ENCODE assay signal across 8 cellular contexts in the genomic region with DNA sequence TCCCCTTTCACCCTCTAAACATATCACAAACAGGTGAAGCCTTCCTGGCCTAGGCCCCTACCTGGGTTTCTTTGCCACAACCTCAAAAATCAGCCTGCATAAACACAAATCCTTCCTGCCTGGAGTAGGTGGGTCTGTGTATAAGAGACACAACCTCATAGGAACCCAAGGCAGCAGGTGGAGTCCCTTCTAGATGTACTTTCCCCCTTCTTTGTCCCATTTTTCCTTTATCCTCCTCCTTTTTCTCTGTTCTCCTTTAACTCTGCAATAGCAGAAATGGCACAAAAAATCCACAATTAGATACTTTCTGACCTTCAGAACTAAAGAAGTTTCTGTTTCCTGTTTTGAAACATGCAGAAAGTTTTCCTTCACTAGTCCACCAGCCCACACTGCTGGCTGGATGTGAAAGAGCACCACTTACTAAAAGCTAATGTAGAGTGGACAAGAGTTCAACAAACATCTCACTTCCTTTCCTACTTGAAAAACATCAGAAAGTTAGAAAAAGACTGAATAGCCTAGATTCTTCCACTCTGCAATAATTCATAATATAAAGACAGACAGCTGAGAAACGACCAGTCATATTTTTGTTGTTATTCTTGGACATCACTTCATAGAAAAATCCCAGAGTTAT. TPM values are rescaled to one million over a fixed set of nuclear protein-coding genes. Genes with fewer than 3 reads are reported as not detected.
DNase-seq lines count a peak whose midpoint lies in the region; ATAC-seq, FAIRE-seq and TF ChIP-seq lines count a peak whose summit lies in the region.

No MANE protein-coding gene starts in this region.

- H3K27me3 ChIP-seq in brain microvascular endothelial cell (replicated peaks) (no peaks in the 10 kb centered on the region), muscle layer of duodenum (ENCODE audit: low read depth, low read length) (no peaks in the 10 kb centered on the region), endodermal cell (ENCODE audit: control insufficient read depth, insufficient read depth, low read length, poor library complexity, severe bottlenecking) (no peaks in the 10 kb centered on the region)

- H3K4me3 Mint-ChIP-seq in endodermal cell: no peak overlapping the region

- H3K9ac ChIP-seq in endodermal cell (ENCODE audit: extremely low read depth, low read length, poor library complexity, severe bottlenecking): no peak overlapping the region

- FAIRE-seq in D721Med (lab: Jason Lieb, UNC): no peak

- peaks cover 85% of the 10 kb centered on the region for H3K36me3 Mint-ChIP-seq in endodermal cell (ENCODE audit: low read depth)

- peaks cover 12 to 14% of the 10 kb centered on the region in 2 donors for H3K4me1 ChIP-seq in muscle layer of duodenum (ENCODE audit: control insufficient read depth in 1 of 2, insufficient read depth in 2 of 2, low read length in 2 of 2)
- no peaks in the 10 kb centered on the region for H3K4me1 ChIP-seq in endodermal cell (ENCODE audit: control insufficient read depth, insufficient read depth, low read length)

- WGBS in endodermal cell (ENCODE audit: insufficient coverage in 1 of 2, insufficient read length in 1 of 2), 2 experiments: 100% methylated on average over 1 of the region's 1 CpG; no CpG with 5 or more reads in 1 of the 2 experiments

- H3K36me3 ChIP-seq in brain microvascular endothelial cell (replicated peaks) (no peaks in the 10 kb centered on the region), muscle layer of duodenum (ENCODE audit: control insufficient read depth in 1 of 2, insufficient read depth in 2 of 2, low read length in 2 of 2) (peaks cover 37 to 48% of the 10 kb centered on the region in 2 donors), endodermal cell (ENCODE audit: control insufficient read depth, insufficient read depth, low read length) (peaks cover 95% of the 10 kb centered on the region)

- TF ChIP-seq CTCF in brain microvascular endothelial cell (IDR thresholded peaks at IDR 0.05; ENCODE audit: low read depth, low read length, missing control alignments) (peak; percentile 27), endodermal cell (conservative IDR thresholded peaks at IDR 0.05) (no peak), D721Med (IDR thresholded peaks at IDR 0.05; ENCODE audit: insufficient read depth, missing control alignments) (no peak)

- H3K4me1 Mint-ChIP-seq in endodermal cell: peaks cover under 1% of the 10 kb centered on the region

- no peak overlapping the region for H3K4me3 ChIP-seq in brain microvascular endothelial cell (ENCODE audit: low read depth, low read length)
- H3K4me3 ChIP-seq in muscle layer of duodenum (ENCODE audit: low read depth in 1 of 2, low read length in 2 of 2): no peak overlapping the region
- no peak overlapping the region for H3K4me3 ChIP-seq in endodermal cell (ENCODE audit: low read length)

- H3K9me3 ChIP-seq in muscle layer of duodenum (ENCODE audit: control insufficient read depth in 1 of 2, low read length in 2 of 2): no peaks in the 10 kb centered on the region
- peaks cover 7% of the 10 kb centered on the region for H3K9me3 ChIP-seq in endodermal cell (ENCODE audit: control insufficient read depth, low read length)

- H3K9me3 Mint-ChIP-seq in endodermal cell: peaks cover 1% of the 10 kb centered on the region

- peak; percentile 14 for DNase-seq in EL
- no peak for DNase-seq in brain microvascular endothelial cell
- no peak for DNase-seq in endodermal cell
- no peak for DNase-seq in D721Med (ENCODE audit: insufficient read length, low spot score)
- DNase-seq in mesenteric fat pad (ENCODE audit: low spot score): no peak

- H3K27me3 Mint-ChIP-seq in endodermal cell (ENCODE audit: insufficient read depth): no peaks in the 10 kb centered on the region

- H3K27ac Mint-ChIP-seq in endodermal cell: no peak overlapping the region

- H3K27ac ChIP-seq in brain microvascular endothelial cell (peak overlapping the region; percentile 12), muscle layer of duodenum (ENCODE audit: low read length) (peak overlapping the region; percentile 40), endodermal cell (ENCODE audit: low read depth, low read length) (no peak overlapping the region)

- ATAC-seq in HG02798 (IDR thresholded peaks at IDR 0.05; ENCODE audit: poor library complexity, unreplicated experiment) (peak; percentile 47), HG03460 (IDR thresholded peaks at IDR 0.05; ENCODE audit: unreplicated experiment) (no peak)

- in situ Hi-C loops in brain microvascular endothelial cell (cut with HindIII; ENCODE audit: low pct_ligation_motif_present, low sequenced_read_pairs): no loop called here

RNA-seq across cellular contexts. Expression of a gene that starts 11.2 kb away (rescaled TPM):
- 10 to 100 TPM; 74.1 to 96.8 TPM for total RNA-seq in endodermal cell
- 12.3 TPM for polyA plus RNA-seq in endodermal cell (2013, experiment 1 of 2)
- 14.1 TPM for polyA plus RNA-seq in endodermal cell (2013, experiment 2 of 2)
- total RNA-seq in mesenteric fat pad: 48.5 TPM
